In the genomic region with DNA sequence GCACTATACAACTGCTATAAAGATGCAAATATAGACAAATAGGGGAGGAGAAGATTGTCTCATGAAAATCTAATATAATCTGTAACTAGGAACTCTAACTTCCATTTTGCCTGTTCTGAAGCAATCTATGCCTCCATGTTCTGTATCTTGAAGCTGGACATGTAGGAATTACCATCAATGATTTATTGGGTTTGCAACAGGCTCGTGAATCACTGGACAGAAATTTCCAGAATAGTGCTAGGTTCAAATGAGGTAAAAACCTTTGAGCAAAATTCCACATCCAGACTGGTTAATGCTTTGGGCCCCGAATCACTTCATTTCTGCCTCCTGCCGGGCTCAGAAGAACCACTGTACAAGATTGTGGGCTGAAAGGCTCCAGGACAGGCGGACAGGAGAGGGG, we compare ENCODE assay signal across 28 cellular contexts.
"Had no signal": no experiment of that assay in that cellular context is flagged by ENCODE, and none has a peak within 500 bp of the region (broad histone marks: within the 10 kb centered on the region; RNA-seq: fewer than 3 reads in every experiment).

No MANE protein-coding gene starts in this region.

- H3K4me3 Mint-ChIP-seq: activated B cell treated with CpG ODN at 0.5 μM for 24 hours; activated CD8-positive, alpha-beta T cell treated with anti-CD3 and anti-CD28 coated beads for 36 hours; activated naive CD4-positive, alpha-beta T cell treated with anti-CD3 and anti-CD28 coated beads, Interleukin-2, amount 10 ng/mL, durations not matched to agents 7 days and 5 days; activated naive CD8-positive, alpha-beta T cell treated with anti-CD3 and anti-CD28 coated beads, Interleukin-2, amount 10 ng/mL, durations not matched to agents 7 days and 5 days; activated T-helper 1 cell treated with anti-CD3 and anti-CD28 coated beads, Interleukin-12 subunit alpha, Interleukin-12 subunit beta, Interleukin-2, Interleukin-4 antibody, amounts not matched to agents 30 ng/mL and 10 ng/mL and 1 ng/mL, durations not matched to agents 14 hours and 24 hours and 36 hours; central memory CD8-positive, alpha-beta T cell; dendritic cell treated with granulocyte-macrophage colony-stimulating factor and Interleukin-4, amounts not matched to agents 40 ng/mL and 50 ng/mL, for 4 days; T-helper 17 cell; T-helper 2 cell treated with Interferon-gamma antibody and Interleukin-4, amounts not matched to agents 5 μg/mL and 100 μg/mL, for 36 hours had no signal

- H3K27ac ChIP-seq: brain microvascular endothelial cell, coronary artery, dorsolateral prefrontal cortex, esophagus squamous epithelium, WERI-Rb-1 had no signal

- H3K9me3 Mint-ChIP-seq: activated B cell treated with CpG ODN at 0.5 μM for 24 hours; activated CD8-positive, alpha-beta T cell treated with anti-CD3 and anti-CD28 coated beads for 36 hours; activated naive CD4-positive, alpha-beta T cell treated with anti-CD3 and anti-CD28 coated beads, Interleukin-2, amount 10 ng/mL, durations not matched to agents 7 days and 5 days; activated naive CD4-positive, alpha-beta T cell treated with anti-CD3 and anti-CD28 coated beads, Interleukin-2, amount 50 U/mL, for 72 hours; activated naive CD8-positive, alpha-beta T cell treated with anti-CD3 and anti-CD28 coated beads, Interleukin-2, amount 10 ng/mL, durations not matched to agents 7 days and 5 days; activated T-helper 1 cell treated with anti-CD3 and anti-CD28 coated beads, Interleukin-12 subunit alpha, Interleukin-12 subunit beta, Interleukin-2, Interleukin-4 antibody, amounts not matched to agents 30 ng/mL and 10 ng/mL and 1 ng/mL, durations not matched to agents 14 hours and 24 hours and 36 hours; central memory CD8-positive, alpha-beta T cell; dendritic cell treated with granulocyte-macrophage colony-stimulating factor and Interleukin-4, amounts not matched to agents 40 ng/mL and 50 ng/mL, for 4 days; T-helper 2 cell treated with Interferon-gamma antibody and Interleukin-4, amounts not matched to agents 5 μg/mL and 100 μg/mL, for 36 hours had no signal

- H3K27me3 ChIP-seq: brain microvascular endothelial cell had no signal

- H3K4me1 Mint-ChIP-seq: activated B cell treated with CpG ODN at 0.5 μM for 24 hours; activated naive CD4-positive, alpha-beta T cell treated with anti-CD3 and anti-CD28 coated beads, Interleukin-2, amount 10 ng/mL, durations not matched to agents 7 days and 5 days; activated naive CD8-positive, alpha-beta T cell treated with anti-CD3 and anti-CD28 coated beads, Interleukin-2, amount 10 ng/mL, durations not matched to agents 7 days and 5 days; central memory CD8-positive, alpha-beta T cell; T-helper 17 cell had no signal

- H3K4me3 ChIP-seq: coronary artery, dorsolateral prefrontal cortex, esophagus squamous epithelium had no signal

- H3K9me3 ChIP-seq: esophagus squamous epithelium had no signal

- H3K36me3 ChIP-seq: brain microvascular endothelial cell, esophagus squamous epithelium, WERI-Rb-1 had no signal

- H3K4me1 ChIP-seq: esophagus squamous epithelium had no signal

- H3K27ac Mint-ChIP-seq: activated B cell treated with CpG ODN at 0.5 μM for 24 hours; activated CD8-positive, alpha-beta T cell treated with anti-CD3 and anti-CD28 coated beads for 36 hours; activated naive CD4-positive, alpha-beta T cell treated with anti-CD3 and anti-CD28 coated beads, Interleukin-2, amount 10 ng/mL, durations not matched to agents 7 days and 5 days; activated naive CD4-positive, alpha-beta T cell treated with anti-CD3 and anti-CD28 coated beads, Interleukin-2, amount 50 U/mL, for 72 hours; activated naive CD8-positive, alpha-beta T cell treated with anti-CD3 and anti-CD28 coated beads, Interleukin-2, amount 10 ng/mL, durations not matched to agents 7 days and 5 days; activated T-helper 1 cell treated with anti-CD3 and anti-CD28 coated beads, Interleukin-12 subunit alpha, Interleukin-12 subunit beta, Interleukin-2, Interleukin-4 antibody, amounts not matched to agents 30 ng/mL and 10 ng/mL and 1 ng/mL, durations not matched to agents 14 hours and 24 hours and 36 hours; dendritic cell treated with granulocyte-macrophage colony-stimulating factor and Interleukin-4, amounts not matched to agents 40 ng/mL and 50 ng/mL, for 4 days; T-helper 17 cell; T-helper 2 cell treated with Interferon-gamma antibody and Interleukin-4, amounts not matched to agents 5 μg/mL and 100 μg/mL, for 36 hours had no signal

- H3K36me3 Mint-ChIP-seq: activated naive CD4-positive, alpha-beta T cell treated with anti-CD3 and anti-CD28 coated beads, Interleukin-2, amount 10 ng/mL, durations not matched to agents 7 days and 5 days; activated naive CD4-positive, alpha-beta T cell treated with anti-CD3 and anti-CD28 coated beads, Interleukin-2, amount 50 U/mL, for 72 hours; activated naive CD8-positive, alpha-beta T cell treated with anti-CD3 and anti-CD28 coated beads, Interleukin-2, amount 10 ng/mL, durations not matched to agents 7 days and 5 days had no signal

- DNase-seq: activated B cell treated with CpG ODN at 0.5 μM for 24 hours; activated CD4-positive, alpha-beta T cell treated with anti-CD3 and anti-CD28 coated beads for 48 hours; activated CD4-positive, alpha-beta T cell treated with anti-CD3 and anti-CD28 coated beads, Interleukin-2, amount 50 U/mL, for 1 hour; activated CD4-positive, alpha-beta T cell treated with anti-CD3 and anti-CD28 coated beads, Interleukin-2, amount 50 U/mL, for 48 hours; activated CD8-positive, alpha-beta memory T cell treated with anti-CD3 and anti-CD28 coated beads for 24 hours; activated CD8-positive, alpha-beta T cell treated with anti-CD3 and anti-CD28 coated beads for 36 hours; activated gamma-delta T cell; activated naive CD4-positive, alpha-beta T cell; activated naive CD4-positive, alpha-beta T cell treated with anti-CD3 and anti-CD28 coated beads, Interleukin-2, amount 10 ng/mL, durations not matched to agents 7 days and 5 days; activated naive CD8-positive, alpha-beta T cell treated with anti-CD3 and anti-CD28 coated beads, Interleukin-2, amount 10 ng/mL, durations not matched to agents 7 days and 5 days; activated T-cell treated with anti-CD3 and anti-CD28 coated beads, Interleukin-2, amount 50 U/mL, for 48 hours; amniotic stem cell; brain microvascular endothelial cell; dorsolateral prefrontal cortex; effector memory CD4-positive, alpha-beta T cell; esophagus squamous epithelium; foreskin fibroblast; T-helper 1 cell; T-helper 17 cell; T1000; WERI-Rb-1 had no signal

- ATAC-seq: activated CD4-positive, CD25-positive, alpha-beta regulatory T cell treated with anti-CD3 and anti-CD28 coated beads, Interleukin-2, amount 50 U/mL, for 24 hours; activated CD8-positive, alpha-beta T cell treated with anti-CD3 and anti-CD28 coated beads for 36 hours; activated naive CD4-positive, alpha-beta T cell treated with anti-CD3 and anti-CD28 coated beads, Interleukin-2, amount 50 U/mL, for 72 hours; T-helper 17 cell had no signal
